ENCODE assay signal across 23 cellular contexts in the genomic region with DNA sequence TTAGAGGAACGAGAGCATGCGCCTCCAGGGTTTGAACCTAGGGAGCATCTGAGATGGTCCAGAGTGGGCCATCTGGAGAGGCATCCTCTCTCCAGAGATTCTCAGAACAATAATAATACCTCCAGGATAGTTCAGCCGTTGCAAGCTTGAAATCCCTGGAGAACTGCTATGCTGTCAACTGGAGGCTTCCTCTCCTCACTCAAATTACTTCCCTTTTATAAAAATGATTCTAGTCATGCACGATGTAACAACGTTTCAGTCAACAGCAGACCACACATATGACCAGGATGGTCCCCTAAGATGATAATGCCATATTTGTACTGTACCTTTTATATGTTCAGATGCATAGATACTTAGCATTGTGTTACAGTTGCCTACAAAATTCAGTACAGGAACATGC.
DNase-seq lines count a peak whose midpoint lies in the region; FAIRE-seq and TF ChIP-seq lines count a peak whose summit lies in the region.
"Had no signal": no experiment of that assay in that cellular context is flagged by ENCODE, and none has a peak within 500 bp of the region (broad histone marks: within the 10 kb centered on the region; RNA-seq: fewer than 3 reads in every experiment).

No MANE protein-coding gene starts in this region.

- H3K27ac ChIP-seq in endodermal cell (ENCODE audit: low read depth, low read length): no peak overlapping the region
- H3K27ac ChIP-seq: Peyer's patch, SK-N-MC had no signal

- peak; percentile 30 for DNase-seq in NCI-H2171 treated with DMSO at 0.1 percent for 48 hours (lab: John Stamatoyannopoulos, UW)
- no peak for DNase-seq in NCI-H2171 (lab: John Stamatoyannopoulos, UW)
- peak; percentile 86 for DNase-seq in NB4 (ENCODE audit: low read depth)
- peak; percentile 20 for DNase-seq in endodermal cell
- DNase-seq in activated T-cell treated with anti-CD3 and anti-CD28 coated beads, Interleukin-2, amount 50 U/mL, for 1 hour: no peak
- no peak for DNase-seq in RCC 7860 (ENCODE audit: low spot score)
- no peak for DNase-seq in D721Med (ENCODE audit: insufficient read length, low spot score)
- DNase-seq: Calu3, DMS153, DND-41, H7, Kasumi-1, NCI-H1048, NCI-H1417, NCI-H187, NCI-H2081 treated with DMSO at 0.1 percent for 48 hours, NCI-H524, NCI-H774, Peyer's patch, SIG-M5 had no signal

- H3K4me3 Mint-ChIP-seq in endodermal cell: no peak overlapping the region
- H3K4me3 Mint-ChIP-seq: CD14-positive monocyte had no signal

- no peak for TF ChIP-seq CTCF in NB4 (IDR thresholded peaks at IDR 0.05; ENCODE audit: low read depth, low read length)
- TF ChIP-seq CTCF in endodermal cell (conservative IDR thresholded peaks at IDR 0.05): no peak
- no peak for TF ChIP-seq CTCF in D721Med (IDR thresholded peaks at IDR 0.05; ENCODE audit: insufficient read depth, missing control alignments)

- peaks cover 13% of the 10 kb centered on the region for H3K27me3 Mint-ChIP-seq in endodermal cell (ENCODE audit: insufficient read depth)

- no peaks in the 10 kb centered on the region for H3K9me3 ChIP-seq in endodermal cell (ENCODE audit: control insufficient read depth, low read length)
- H3K9me3 ChIP-seq: Peyer's patch had no signal

- H3K36me3 ChIP-seq in endodermal cell (ENCODE audit: control insufficient read depth, insufficient read depth, low read length): no peaks in the 10 kb centered on the region
- H3K36me3 ChIP-seq: Peyer's patch had no signal

- no peak overlapping the region for H3K27ac Mint-ChIP-seq in endodermal cell
- H3K27ac Mint-ChIP-seq: CD14-positive monocyte had no signal

- no peak for TF ChIP-seq POLR2A in NB4 (IDR thresholded peaks at IDR 0.05; ENCODE audit: extremely low read depth, insufficient read length)

- H3K4me3 ChIP-seq in NB4 (ENCODE audit: low read depth, low read length) (peak overlapping the region; percentile 18), endodermal cell (ENCODE audit: low read length) (no peak overlapping the region)
- H3K4me3 ChIP-seq: Peyer's patch, SK-N-MC had no signal

- no peaks in the 10 kb centered on the region for H3K27me3 ChIP-seq in endodermal cell (ENCODE audit: control insufficient read depth, insufficient read depth, low read length, poor library complexity, severe bottlenecking)
- H3K27me3 ChIP-seq: Peyer's patch had no signal

- H3K9ac ChIP-seq in endodermal cell (ENCODE audit: extremely low read depth, low read length, poor library complexity, severe bottlenecking): no peak overlapping the region

- peaks cover 5% of the 10 kb centered on the region for H3K4me1 ChIP-seq in endodermal cell (ENCODE audit: control insufficient read depth, insufficient read depth, low read length)
- H3K4me1 ChIP-seq: Peyer's patch had no signal

- no peak for FAIRE-seq in RCC 7860 (lab: Jason Lieb, UNC)
- FAIRE-seq in D721Med (lab: Jason Lieb, UNC): no peak
- FAIRE-seq: HepG2 had no signal

- WGBS in endodermal cell (ENCODE audit: insufficient coverage in 1 of 2, insufficient read length in 1 of 2), 2 experiments: 93% methylated on average over 4 to 5 of the region's 5 CpGs

- H3K4me1 Mint-ChIP-seq in endodermal cell: peaks cover 12% of the 10 kb centered on the region

- no peaks in the 10 kb centered on the region for H3K36me3 Mint-ChIP-seq in endodermal cell (ENCODE audit: low read depth)
- H3K36me3 Mint-ChIP-seq: CD14-positive monocyte had no signal

- peaks cover 6% of the 10 kb centered on the region for H3K9me3 Mint-ChIP-seq in endodermal cell

Comparison
In these comparisons a context has a peak if more than half of its experiments do, and no peak if none do; other contexts are left out.
1. DNase-seq: peak in NCI-H2171 treated with DMSO at 0.1 percent for 48 hours (single experiment), NB4 (single experiment) and endodermal cell (single experiment); none in NCI-H2171 (single experiment), activated T-cell treated with anti-CD3 and anti-CD28 coated beads, Interleukin-2, amount 50 U/mL, for 1 hour (single experiment), RCC 7860 (single experiment) and D721Med (single experiment).